Comparison of ENCODE assay signal across 31 cellular contexts in genomic region chr6:159769470-159769869, GRCh38. TPM values are rescaled to one million over a fixed set of nuclear protein-coding genes. Genes with fewer than 3 reads are reported as not detected.
"Had no signal": no experiment of that assay in that cellular context is flagged by ENCODE, and none has a peak within 500 bp of the region (broad histone marks: within the 10 kb centered on the region; RNA-seq: fewer than 3 reads in every experiment).

No MANE protein-coding gene starts in this region.

- H3K4me3 Mint-ChIP-seq: brain; naive thymus-derived CD8-positive, alpha-beta T cell; neural crest cell; T-helper 2 cell treated with Interferon-gamma antibody and Interleukin-4, amounts not matched to agents 5 μg/mL and 100 μg/mL, for 36 hours had no signal

- ATAC-seq: gastrocnemius medialis; left lung; lower lobe of right lung; naive thymus-derived CD8-positive, alpha-beta T cell; pancreas; psoas muscle; upper lobe of right lung had no signal

- DNase-seq: activated CD4-positive, alpha-beta T cell treated with anti-CD3 and anti-CD28 coated beads for 48 hours; activated CD4-positive, alpha-beta T cell treated with anti-CD3 and anti-CD28 coated beads, Interleukin-2, amount 50 U/mL, for 48 hours; activated CD4-positive, CD25-positive, alpha-beta regulatory T cell; activated effector memory CD4-positive, alpha-beta T cell treated with Interleukin-2 at 50 U/mL for 16 hours; activated naive CD4-positive, alpha-beta T cell treated with anti-CD3 and anti-CD28 coated beads, Interleukin-2, amount 50 U/mL, for 16 hours; adrenal gland; aorta; dorsolateral prefrontal cortex; effector memory CD4-positive, alpha-beta T cell; erythroblast; gastrocnemius medialis; glutamatergic neuron; left lung; lower lobe of right lung; mesenchymal stem cell; naive thymus-derived CD8-positive, alpha-beta T cell; nucleus accumbens; pancreas; psoas muscle; sigmoid colon; small intestine; stimulated activated CD4-positive, alpha-beta T cell treated with anti-CD3 and anti-CD28 coated beads, Interleukin-1b, Interleukin-23, amount 100 ng/mL, for 48 hours; stimulated activated CD4-positive, alpha-beta T cell treated with anti-CD3 and anti-CD28 coated beads, Interleukin-4, amount 100 ng/mL, for 4 hours; stimulated activated CD8-positive, alpha-beta memory T cell treated with anti-CD3 and anti-CD28 coated beads, Interleukin-4, amount 100 ng/mL, for 48 hours; stimulated activated naive CD4-positive, alpha-beta T cell; tibial artery; upper lobe of right lung had no signal

- H3K9me3 Mint-ChIP-seq: T-helper 2 cell treated with Interferon-gamma antibody and Interleukin-4, amounts not matched to agents 5 μg/mL and 100 μg/mL, for 36 hours had no signal

- H3K27me3 Mint-ChIP-seq: brain; naive thymus-derived CD8-positive, alpha-beta T cell had no signal

RNA-seq across cellular contexts. Expression of gene PNLDC1, which starts 30.6 kb away (rescaled TPM):
- total RNA-seq: cerebellum, gastrocnemius medialis had no signal
